In the genomic region with DNA sequence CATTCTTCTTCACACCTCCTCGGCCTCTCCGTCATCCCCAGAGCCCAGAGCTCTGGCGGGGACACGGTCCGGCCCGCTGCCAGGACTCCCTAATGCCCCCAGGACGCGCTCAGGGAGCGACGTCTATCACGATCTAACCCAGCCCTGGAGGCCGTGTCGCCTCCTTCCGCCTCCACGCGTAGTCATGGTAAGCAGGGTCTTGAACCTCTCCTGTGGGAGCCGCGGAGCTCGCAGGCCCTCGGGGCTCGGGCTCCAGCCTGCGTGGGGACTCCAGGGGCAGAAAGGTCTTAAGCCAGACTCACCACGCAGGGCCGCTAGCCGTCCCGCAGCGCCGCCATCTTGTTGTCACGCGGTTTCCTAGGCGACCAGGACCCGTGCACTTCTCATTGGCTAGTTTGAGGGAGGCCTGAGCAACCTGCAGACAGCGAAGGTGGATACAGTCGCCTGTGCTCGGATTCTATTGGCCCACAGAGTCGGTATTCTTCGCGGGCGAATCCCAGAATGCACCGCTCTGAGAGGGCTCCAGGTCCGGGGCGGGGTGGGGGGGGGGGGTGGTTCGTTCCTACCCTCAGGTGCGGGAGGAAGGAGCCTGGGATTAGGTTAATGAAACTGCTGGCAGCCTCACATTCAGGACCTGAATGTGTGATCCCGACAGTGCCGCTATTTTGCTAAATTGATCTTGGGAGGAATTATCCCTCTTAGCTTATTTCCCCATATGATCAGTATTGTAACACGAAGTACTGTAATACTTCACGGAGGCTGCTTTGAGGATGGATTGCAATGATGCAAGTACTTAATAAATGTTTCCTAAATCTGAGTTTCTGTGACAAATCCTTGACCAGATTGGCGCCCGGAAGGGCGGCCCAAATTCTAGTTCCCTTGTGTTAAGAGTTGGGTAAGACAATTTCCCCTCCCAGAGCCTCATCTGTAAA, we compare ENCODE assay signal across 8 cellular contexts. TPM values are rescaled to one million over a fixed set of nuclear protein-coding genes. Genes with fewer than 3 reads are reported as not detected.
DNase-seq lines count a peak whose midpoint lies in the region; ATAC-seq and FAIRE-seq lines count a peak whose summit lies in the region.

UBXN11 (minus strand) TSS at position 347 of the 932 bp plus-strand sequence. CDS start 3,753 bp downstream, outside the sequence.

- H3K9ac ChIP-seq in rectal smooth muscle tissue (ENCODE audit: low read length): no peak within 1 kb of the TSS

- DNase-seq in GM18507 (ENCODE audit: extremely low spot score, insufficient read length, low read depth): peak; percentile 97
- peak; percentile 93 to 95 for DNase-seq in NCI-H1930 (lab: John Stamatoyannopoulos, UW)
- DNase-seq in anterior cingulate cortex (lab: John Stamatoyannopoulos, UW): peak; percentile 20 to 94 (median 81)
- peak; percentile 99 for DNase-seq in hepatic stellate cell (ENCODE audit: low spot score)
- peak; percentile 93 to 94 for DNase-seq in aorta

- WGBS in aorta, 2 donors: 2% methylated on average over 48 to 51 of the region's 51 CpGs

- ATAC-seq in HG02973 (IDR thresholded peaks at IDR 0.05; ENCODE audit: unreplicated experiment) (peak; percentile 94), aorta (ENCODE audit: low FRiP score) (peak; percentile 92)

- no peak within 1 kb of the TSS for H3K27ac ChIP-seq in rectal smooth muscle tissue (ENCODE audit: low read depth, low read length)
- H3K27ac ChIP-seq in aorta (ENCODE audit: low read depth in 1 of 2, low read length in 2 of 2): no peak within 1 kb of the TSS

- H3K9me3 ChIP-seq in aorta (ENCODE audit: control insufficient read depth, low read length): no peaks in the 10 kb centered on the region

- H3K4me3 ChIP-seq in rectal smooth muscle tissue (ENCODE audit: low read length): peak within 1 kb of the TSS; percentile 81
- H3K4me3 ChIP-seq in aorta (ENCODE audit: low read length in 2 of 2): peak within 1 kb of the TSS in 1 of 2 donors; percentile 20

- intact Hi-C loops in T-helper 2 cell treated with Interferon-gamma antibody and Interleukin-4, amounts not matched to agents 100 ng/mL and 5 ng/mL, for 36 hours (cut with micrococcal nuclease): loop anchor here (1.0 to 10.0 kb wide), 8 partner anchors 11 to 399 kb away; partner anchors contain the start of genes CD52, CEP85, DHDDS and HMGN2
- intact Hi-C loops in aorta (cut with DNase I): no loop called here

- H3K36me3 ChIP-seq in rectal smooth muscle tissue (ENCODE audit: control insufficient read depth, insufficient read depth, low read length): no peaks in the 10 kb centered on the region
- no peaks in the 10 kb centered on the region for H3K36me3 ChIP-seq in aorta (ENCODE audit: control insufficient read depth in 1 of 2, insufficient read depth in 2 of 2, low read length in 1 of 2)

- H3K4me1 ChIP-seq in rectal smooth muscle tissue (ENCODE audit: control insufficient read depth, insufficient read depth, low read length) (peaks cover 4% of the 10 kb centered on the region), aorta (ENCODE audit: control insufficient read depth in 1 of 2, insufficient read depth in 2 of 2, low read length in 2 of 2) (no peaks in the 10 kb centered on the region)

- FAIRE-seq in GM18507 (lab: Jason Lieb, UNC): peak; percentile 98

- H3K27me3 ChIP-seq in rectal smooth muscle tissue (ENCODE audit: control insufficient read depth, insufficient read depth, low read length) (no peaks in the 10 kb centered on the region), aorta (ENCODE audit: control insufficient read depth in 1 of 2, insufficient read depth in 2 of 2, low read length in 1 of 2) (no peaks in the 10 kb centered on the region)

RNA-seq across cellular contexts. Expression of gene UBXN11, which starts in this region (rescaled TPM):
- total RNA-seq in T-helper 2 cell treated with Interferon-gamma antibody and Interleukin-4, amounts not matched to agents 100 ng/mL and 5 ng/mL, for 36 hours: 31.9 and 32.2 TPM in 2 replicates
- total RNA-seq in aorta: 10 to 100 TPM; 14.6 to 33.9 TPM
- 10 to 100 TPM; 11.6 to 46.8 TPM for polyA plus RNA-seq in aorta
